ENCODE assay signal across 19 cellular contexts in genomic region chr2:128411431-128411830, GRCh38.
DNase-seq lines count a peak whose midpoint lies in the region; ATAC-seq and TF ChIP-seq lines count a peak whose summit lies in the region.
"Had no signal": no experiment of that assay in that cellular context is flagged by ENCODE, and none has a peak within 500 bp of the region (broad histone marks: within the 10 kb centered on the region; RNA-seq: fewer than 3 reads in every experiment).

No MANE protein-coding gene starts in this region.

- H3K4me3 Mint-ChIP-seq in CD14-positive monocyte = no peak overlapping the region
- no peak overlapping the region for H3K4me3 Mint-ChIP-seq in endodermal cell
- no peak overlapping the region for H3K4me3 Mint-ChIP-seq in osteocyte (ENCODE audit: unreplicated experiment)
- no peak overlapping the region for H3K4me3 Mint-ChIP-seq in CD4-positive, alpha-beta T cell
- no peak overlapping the region for H3K4me3 Mint-ChIP-seq in Caco-2 (ENCODE audit: unreplicated experiment)

- peaks cover 0 to 7% (median 5%) of the 10 kb centered on the region in 3 donors for H3K27me3 Mint-ChIP-seq in CD14-positive monocyte (ENCODE audit: low read depth in 3 of 3)
- peaks cover 5% of the 10 kb centered on the region for H3K27me3 Mint-ChIP-seq in endodermal cell (ENCODE audit: insufficient read depth)
- no peaks in the 10 kb centered on the region for H3K27me3 Mint-ChIP-seq in osteocyte (ENCODE audit: unreplicated experiment)
- H3K27me3 Mint-ChIP-seq in CD4-positive, alpha-beta T cell = no peaks in the 10 kb centered on the region
- H3K27me3 Mint-ChIP-seq in Caco-2 (ENCODE audit: insufficient read depth, unreplicated experiment) = no peaks in the 10 kb centered on the region

- no TSS peak for BruUV-seq in Caco-2 (replicated peaks; lab: Mats Ljungman, UMichigan)

- H3K79me2 ChIP-seq in DND-41 (ENCODE audit: insufficient read depth, low read length) = no peaks in the 10 kb centered on the region

- no peaks in the 10 kb centered on the region for H4K20me1 ChIP-seq in DND-41 (ENCODE audit: insufficient read depth, low read length)

- no peak overlapping the region for H3K9ac ChIP-seq in DND-41 (ENCODE audit: low read depth, low read length)
- H3K9ac ChIP-seq in endodermal cell (ENCODE audit: extremely low read depth, low read length, poor library complexity, severe bottlenecking) = no peak overlapping the region

- H3K9me3 ChIP-seq in DND-41 (ENCODE audit: insufficient read depth, low read length, severe bottlenecking) (no peaks in the 10 kb centered on the region), endodermal cell (ENCODE audit: control insufficient read depth, low read length) (peaks cover 11% of the 10 kb centered on the region), Caco-2 (no peaks in the 10 kb centered on the region)
- H3K9me3 ChIP-seq in CD4-positive, alpha-beta T cell (ENCODE audit: control insufficient read depth, low read length) = no peaks in the 10 kb centered on the region

- H3K4me1 Mint-ChIP-seq in CD14-positive monocyte (no peaks in the 10 kb centered on the region), endodermal cell (peaks cover 46% of the 10 kb centered on the region), osteocyte (ENCODE audit: unreplicated experiment) (peaks cover 16% of the 10 kb centered on the region), Caco-2 (ENCODE audit: low read depth, unreplicated experiment) (no peaks in the 10 kb centered on the region)
- no peaks in the 10 kb centered on the region for H3K4me1 Mint-ChIP-seq in CD4-positive, alpha-beta T cell (ENCODE audit: low read depth)

- H3K36me3 Mint-ChIP-seq in CD14-positive monocyte (no peaks in the 10 kb centered on the region), endodermal cell (ENCODE audit: low read depth) (no peaks in the 10 kb centered on the region), osteocyte (ENCODE audit: unreplicated experiment) (no peaks in the 10 kb centered on the region), Caco-2 (ENCODE audit: insufficient read depth, unreplicated experiment) (no peaks in the 10 kb centered on the region)
- H3K36me3 Mint-ChIP-seq in CD4-positive, alpha-beta T cell (ENCODE audit: low read depth) = no peaks in the 10 kb centered on the region

- H3K36me3 ChIP-seq in DND-41 (ENCODE audit: insufficient read depth, low read length) (no peaks in the 10 kb centered on the region), endodermal cell (ENCODE audit: control insufficient read depth, insufficient read depth, low read length) (no peaks in the 10 kb centered on the region), Caco-2 (ENCODE audit: control insufficient read depth, insufficient read depth, low read length) (no peaks in the 10 kb centered on the region)

- no peak for TF ChIP-seq CTCF in CD14-positive monocyte (IDR thresholded peaks at IDR 0.05)
- TF ChIP-seq CTCF in DND-41 (IDR thresholded peaks at IDR 0.05; ENCODE audit: borderline replicate concordance, extremely low read depth, low read length, poor library complexity, severe bottlenecking) = no peak
- TF ChIP-seq CTCF in endodermal cell (conservative IDR thresholded peaks at IDR 0.05) = no peak
- TF ChIP-seq CTCF in osteocyte (IDR thresholded peaks at IDR 0.05) = no peak
- TF ChIP-seq CTCF in CD4-positive, alpha-beta T cell (IDR thresholded peaks at IDR 0.05) = no peak
- no peak for TF ChIP-seq CTCF in Caco-2 (IDR thresholded peaks at IDR 0.05; ENCODE audit: insufficient read depth in 1 of 2, low read depth in 1 of 2, low read length in 1 of 2, severe bottlenecking in 1 of 2, unreplicated experiment in 1 of 2)

- H3K4me1 ChIP-seq in DND-41 (ENCODE audit: insufficient read depth, low read length) (peaks cover 77% of the 10 kb centered on the region), endodermal cell (ENCODE audit: control insufficient read depth, insufficient read depth, low read length) (peaks cover 16% of the 10 kb centered on the region), Caco-2 (no peaks in the 10 kb centered on the region)

- peak; percentile 8 for DNase-seq in CD14-positive monocyte (ENCODE audit: low spot score)
- DNase-seq in DND-41 = peak; percentile 6
- DNase-seq in endodermal cell = peak; percentile 24
- peak; percentile 66 for DNase-seq in osteocyte (ENCODE audit: extremely low spot score, unreplicated experiment)
- no peak for DNase-seq in NCI-H1048 (lab: John Stamatoyannopoulos, UW)
- DNase-seq in CD4-positive, alpha-beta T cell = no peak
- DNase-seq in Caco-2 = no peak
- DNase-seq: ACHN, AML-193, Calu3, DMS79, GOT3, NCI-H1092 treated with DMSO at 0.1 percent for 48 hours, NCI-H2081 treated with DMSO at 0.1 percent for 48 hours, NCI-H524 had no signal

- POLR2A ChIA-PET in CD4-positive, alpha-beta T cell (lab: Charles Lee) = no interaction called here
- POLR2A ChIA-PET in Caco-2 (lab: Charles Lee) = no interaction called here

- H3K9me3 Mint-ChIP-seq in CD14-positive monocyte (peaks cover 0 to 1% (median 0%) of the 10 kb centered on the region in 7 donors), endodermal cell (peaks cover 9% of the 10 kb centered on the region), osteocyte (ENCODE audit: unreplicated experiment) (peaks cover 6% of the 10 kb centered on the region), Caco-2 (ENCODE audit: unreplicated experiment) (no peaks in the 10 kb centered on the region)
- no peaks in the 10 kb centered on the region for H3K9me3 Mint-ChIP-seq in CD4-positive, alpha-beta T cell

- intact Hi-C loops in CD14-positive monocyte (cut with micrococcal nuclease) = no loop called here
- intact Hi-C loops in CD4-positive, alpha-beta T cell (cut with DNase I, micrococcal nuclease) = no loop called here
- intact Hi-C loops in Caco-2 (cut with micrococcal nuclease; ENCODE audit: unreplicated experiment) = no loop called here

- no peak overlapping the region for H3K4me2 ChIP-seq in DND-41 (ENCODE audit: insufficient read depth, low read length)

- ATAC-seq in DND-41 (ENCODE audit: insufficient read depth, low read depth) = no peak
- ATAC-seq in HG02571 (IDR thresholded peaks at IDR 0.05; ENCODE audit: unreplicated experiment) = no peak
- ATAC-seq in CD4-positive, alpha-beta T cell (ENCODE audit: poor library complexity) = no peak
- ATAC-seq: Panc1, Right ventricle myocardium inferior had no signal

- no peak overlapping the region for H2AFZ ChIP-seq in DND-41 (ENCODE audit: low read depth, low read length)

- WGBS in endodermal cell (ENCODE audit: insufficient coverage in 1 of 2, insufficient read length in 1 of 2), 2 experiments = 84 to 96% methylated on average over 5 to 8 of the region's 9 CpGs

- H3K27me3 ChIP-seq in DND-41 (ENCODE audit: insufficient read depth, low read length, poor library complexity) (no peaks in the 10 kb centered on the region), endodermal cell (ENCODE audit: control insufficient read depth, insufficient read depth, low read length, poor library complexity, severe bottlenecking) (no peaks in the 10 kb centered on the region), Caco-2 (replicated peaks; ENCODE audit: control insufficient read depth, insufficient read depth, low read length) (no peaks in the 10 kb centered on the region)
- H3K27me3 ChIP-seq in CD4-positive, alpha-beta T cell (ENCODE audit: control insufficient read depth, insufficient read depth, low read length) = no peaks in the 10 kb centered on the region

- CTCF ChIA-PET in CD4-positive, alpha-beta T cell (lab: Charles Lee) = no interaction called here
- CTCF ChIA-PET in Caco-2 (lab: Charles Lee) = no interaction called here

- H3K27ac ChIP-seq in DND-41 (ENCODE audit: low read length) (peak overlapping the region; percentile 58; the same call in 1 of the 2 replicates), endodermal cell (ENCODE audit: low read depth, low read length) (no peak overlapping the region)
- no peak overlapping the region for H3K27ac ChIP-seq in CD4-positive, alpha-beta T cell (ENCODE audit: low read depth, low read length)
- H3K27ac ChIP-seq: SK-N-MC had no signal

- H3K4me3 ChIP-seq in DND-41 (ENCODE audit: low read depth in 1 of 2, low read length in 2 of 2) (no peak overlapping the region), endodermal cell (ENCODE audit: low read length) (no peak overlapping the region), Caco-2 (ENCODE audit: low read depth, low read length) (no peak overlapping the region)
- H3K4me3 ChIP-seq: SK-N-MC had no signal

- no peak overlapping the region for H3K27ac Mint-ChIP-seq in CD14-positive monocyte
- no peak overlapping the region for H3K27ac Mint-ChIP-seq in endodermal cell
- H3K27ac Mint-ChIP-seq in osteocyte (ENCODE audit: unreplicated experiment) = no peak overlapping the region
- no peak overlapping the region for H3K27ac Mint-ChIP-seq in CD4-positive, alpha-beta T cell
- H3K27ac Mint-ChIP-seq in Caco-2 (ENCODE audit: unreplicated experiment) = no peak overlapping the region

Comparison
In these comparisons a context has a peak if more than half of its experiments do, and no peak if none do; other contexts are left out.
1. DNase-seq: peak in CD14-positive monocyte (single experiment), DND-41 (single experiment), endodermal cell (single experiment) and osteocyte (single experiment); none in NCI-H1048 (single experiment), CD4-positive, alpha-beta T cell (0 of 10) and Caco-2 (0 of 2).